In genomic region chr1:48030696-48031365, GRCh38 we compare ENCODE assay signal across 1 cellular context.
TF ChIP-seq lines count a peak whose summit lies in the region.

No MANE protein-coding gene starts in this region.

TF ChIP-seq in HepG2, 621 proteins besides CTCF, POLR2A, EP300 and RAD21:
- peak; percentile 20; the same call in 1 of the 2 replicates for TF ChIP-seq HNF4A (CRISPR knock-in tag; IDR thresholded peaks at IDR 0.05)
- TF ChIP-seq, protein P1, sequence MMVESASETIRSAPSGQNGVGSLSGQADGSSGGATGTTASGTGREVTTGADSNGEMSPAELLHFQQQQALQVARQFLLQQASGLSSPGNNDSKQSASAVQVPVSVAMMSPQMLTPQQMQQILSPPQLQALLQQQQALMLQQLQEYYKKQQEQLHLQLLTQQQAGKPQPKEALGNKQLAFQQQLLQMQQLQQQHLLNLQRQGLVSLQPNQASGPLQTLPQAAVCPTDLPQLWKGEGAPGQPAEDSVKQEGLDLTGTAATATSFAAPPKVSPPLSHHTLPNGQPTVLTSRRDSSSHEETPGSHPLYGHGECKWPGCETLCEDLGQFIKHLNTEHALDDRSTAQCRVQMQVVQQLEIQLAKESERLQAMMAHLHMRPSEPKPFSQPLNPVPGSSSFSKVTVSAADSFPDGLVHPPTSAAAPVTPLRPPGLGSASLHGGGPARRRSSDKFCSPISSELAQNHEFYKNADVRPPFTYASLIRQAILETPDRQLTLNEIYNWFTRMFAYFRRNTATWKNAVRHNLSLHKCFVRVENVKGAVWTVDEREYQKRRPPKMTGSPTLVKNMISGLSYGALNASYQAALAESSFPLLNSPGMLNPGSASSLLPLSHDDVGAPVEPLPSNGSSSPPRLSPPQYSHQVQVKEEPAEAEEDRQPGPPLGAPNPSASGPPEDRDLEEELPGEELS (CRISPR knock-in tag; IDR thresholded peaks at IDR 0.05), result no peak
- no peak for TF ChIP-seq HNRNPLL (IDR thresholded peaks at IDR 0.05; ENCODE audit: low read depth, low read length, poor library complexity, severe bottlenecking)
- TF ChIP-seq EED (CRISPR knock-in tag; IDR thresholded peaks at IDR 0.05), result no peak
